In genomic region chr7:128166603-128167315, GRCh38 we compare ENCODE assay signal across 8 cellular contexts.
DNase-seq lines count a peak whose midpoint lies in the region; ATAC-seq and TF ChIP-seq lines count a peak whose summit lies in the region.

No MANE protein-coding gene starts in this region.

- H2BK12ac ChIP-seq in mesenchymal stem cell (ENCODE audit: low read length in 2 of 2) = no peak overlapping the region

- no peak overlapping the region for H3K14ac ChIP-seq in mesenchymal stem cell (ENCODE audit: low read length in 2 of 2)

- no peak overlapping the region for H4K8ac ChIP-seq in mesenchymal stem cell (ENCODE audit: low read length)

- peaks cover 90% of the 10 kb centered on the region for H3K27me3 Mint-ChIP-seq in type B pancreatic cell

- H2BK15ac ChIP-seq in mesenchymal stem cell (ENCODE audit: low read depth, poor library complexity, severe bottlenecking) = no peak overlapping the region

- H3K4me3 Mint-ChIP-seq in type B pancreatic cell = peak overlapping the region; percentile 85

- DNase-seq in DMS53 treated with DMSO at 0.1 percent for 48 hours (lab: John Stamatoyannopoulos, UW; ENCODE audit: unreplicated experiment) = peak; percentile 39
- peak; percentile 80 for DNase-seq in NCI-H146 (lab: John Stamatoyannopoulos, UW)
- DNase-seq in cerebellar cortex (ENCODE audit: low spot score) = peak; percentile 42
- peak; percentile 12 for DNase-seq in mesenchymal stem cell
- no peak for DNase-seq in type B pancreatic cell (ENCODE audit: extremely low spot score, unreplicated experiment)
- no peak for DNase-seq in CD1c-positive myeloid dendritic cell (ENCODE audit: extremely low spot score)
- DNase-seq in NCI-H2107 treated with DMSO at 0.1 percent for 48 hours (lab: John Stamatoyannopoulos, UW; ENCODE audit: unreplicated experiment) = no peak

- H3K4me2 ChIP-seq in mesenchymal stem cell (ENCODE audit: low read length, poor library complexity, severe bottlenecking) = peak overlapping the region; percentile 72

- no peak overlapping the region for H3K23ac ChIP-seq in mesenchymal stem cell (ENCODE audit: low read length in 2 of 2)

- 3% methylated on average over 62 of the region's 63 CpGs for WGBS in mesenchymal stem cell

- no peaks in the 10 kb centered on the region for H3K36me3 Mint-ChIP-seq in type B pancreatic cell

- H3K4me1 Mint-ChIP-seq in type B pancreatic cell (ENCODE audit: unreplicated experiment) = peaks cover 4% of the 10 kb centered on the region

- H3K4ac ChIP-seq in mesenchymal stem cell (ENCODE audit: low read depth in 1 of 2, low read length in 2 of 2) = no peak overlapping the region

- no peak for ATAC-seq in GM19035 (IDR thresholded peaks at IDR 0.05; ENCODE audit: unreplicated experiment)

- peak overlapping the region; percentile 41 to 65 for H3K4me3 ChIP-seq in mesenchymal stem cell (ENCODE audit: insufficient read depth in 1 of 2, low read depth in 1 of 2, low read length in 2 of 2)

- no peak overlapping the region for H2AK5ac ChIP-seq in mesenchymal stem cell (ENCODE audit: low read length, severe bottlenecking)

- peaks cover 36% of the 10 kb centered on the region for H3K4me1 ChIP-seq in mesenchymal stem cell (ENCODE audit: control insufficient read depth, insufficient read depth, low read depth, low read length)

- H3K36me3 ChIP-seq in mesenchymal stem cell (ENCODE audit: control insufficient read depth in 1 of 2, insufficient read depth in 2 of 2, low read depth in 1 of 2, low read length in 2 of 2) = no peaks in the 10 kb centered on the region

- peaks cover 72 to 86% of the 10 kb centered on the region in 2 experiments for H3K27me3 ChIP-seq in mesenchymal stem cell (ENCODE audit: control insufficient read depth in 1 of 2, insufficient read depth in 1 of 2, low read length in 2 of 2)

- H2BK5ac ChIP-seq in mesenchymal stem cell (ENCODE audit: low read depth, low read length, poor library complexity, severe bottlenecking) = no peak overlapping the region

- no peaks in the 10 kb centered on the region for H3K9me3 Mint-ChIP-seq in type B pancreatic cell

- H3K79me1 ChIP-seq in mesenchymal stem cell (replicated peaks; ENCODE audit: low read length, poor library complexity, severe bottlenecking) = no peaks in the 10 kb centered on the region

- H2AFZ ChIP-seq in mesenchymal stem cell (ENCODE audit: low read depth, low read length) = no peak overlapping the region

- H3K9me3 ChIP-seq in mesenchymal stem cell (ENCODE audit: control insufficient read depth, low read length) = no peaks in the 10 kb centered on the region

- no peak overlapping the region for H3K27ac Mint-ChIP-seq in type B pancreatic cell

- no peak overlapping the region for H3K18ac ChIP-seq in mesenchymal stem cell (ENCODE audit: low read depth in 1 of 2, low read length in 2 of 2)

- no peak overlapping the region for H3K27ac ChIP-seq in mesenchymal stem cell (ENCODE audit: low read length, poor library complexity, severe bottlenecking)

- no peak overlapping the region for H2BK120ac ChIP-seq in mesenchymal stem cell (ENCODE audit: low read depth, low read length)

- H3K9ac ChIP-seq in mesenchymal stem cell (ENCODE audit: low read length) = peak overlapping the region; percentile 32

- H4K91ac ChIP-seq in mesenchymal stem cell (ENCODE audit: low read length) = no peak overlapping the region

- no peak for TF ChIP-seq CTCF in type B pancreatic cell (conservative IDR thresholded peaks at IDR 0.05)

Comparison
In these comparisons a context has a peak if more than half of its experiments do, and no peak if none do; other contexts are left out.
1. DNase-seq: peak in DMS53 treated with DMSO at 0.1 percent for 48 hours (single experiment), NCI-H146 (single experiment), cerebellar cortex (single experiment) and mesenchymal stem cell (single experiment); none in type B pancreatic cell (single experiment), CD1c-positive myeloid dendritic cell (single experiment) and NCI-H2107 treated with DMSO at 0.1 percent for 48 hours (single experiment).